ENCODE assay signal across 8 cellular contexts in genomic region chr16:3879887-3880564, GRCh38. TPM values are rescaled to one million over a fixed set of nuclear protein-coding genes. Genes with fewer than 3 reads are reported as not detected.
DNase-seq lines count a peak whose midpoint lies in the region; ATAC-seq and TF ChIP-seq lines count a peak whose summit lies in the region.

No MANE protein-coding gene starts in this region.

- peak; percentile 46 for ATAC-seq in GM21717 (IDR thresholded peaks at IDR 0.05; ENCODE audit: unreplicated experiment)
- peak; percentile 64 to 68 for ATAC-seq in activated CD4-positive, CD25-positive, alpha-beta regulatory T cell treated with anti-CD3 and anti-CD28 coated beads, Interleukin-2, amount 50 U/mL, for 24 hours
- peak; percentile 81 for ATAC-seq in left lobe of liver

- DNase-seq in EH (ENCODE audit: low read depth) (peak; percentile 75), LoVo (ENCODE audit: low spot score) (peak; percentile 53), chondrocyte (ENCODE audit: low spot score) (no peak), left lobe of liver (ENCODE audit: low spot score) (peak; percentile 76), NCI-H1105 (lab: John Stamatoyannopoulos, UW) (no peak)
- DNase-seq in stimulated activated CD4-positive, alpha-beta T cell treated with anti-CD3 and anti-CD28 coated beads, Interleukin-4, amount 100 ng/mL, for 1 hour = peak; percentile 77

- H3K27me3 Mint-ChIP-seq in chondrocyte (ENCODE audit: low read depth) = no peaks in the 10 kb centered on the region

- H3K4me1 Mint-ChIP-seq in chondrocyte (ENCODE audit: low read depth) = peaks cover 53% of the 10 kb centered on the region

- peak overlapping the region; percentile 81 for H3K4me3 Mint-ChIP-seq in chondrocyte (ENCODE audit: unreplicated experiment)

- H3K36me3 Mint-ChIP-seq in chondrocyte (ENCODE audit: low read depth) = no peaks in the 10 kb centered on the region

- peak; percentile 29 for TF ChIP-seq CTCF in chondrocyte (IDR thresholded peaks at IDR 0.05)

- H3K27ac Mint-ChIP-seq in chondrocyte (ENCODE audit: unreplicated experiment) = no peak overlapping the region

- H3K9me3 Mint-ChIP-seq in chondrocyte (ENCODE audit: low read depth) = no peaks in the 10 kb centered on the region

RNA-seq across cellular contexts. Expression of gene CREBBP, which starts 0.5 kb away (rescaled TPM):
- total RNA-seq in chondrocyte (59.2 to 64.0 TPM (median 60.7 TPM) in 3 replicates), left lobe of liver (30.3 TPM)

Comparison
In these comparisons a context has a peak if more than half of its experiments do, and no peak if none do; other contexts are left out.
1. DNase-seq: peak in EH (single experiment), LoVo (single experiment), left lobe of liver (single experiment) and stimulated activated CD4-positive, alpha-beta T cell treated with anti-CD3 and anti-CD28 coated beads, Interleukin-4, amount 100 ng/mL, for 1 hour (single experiment); none in chondrocyte (single experiment) and NCI-H1105 (single experiment).
2. Peak in every context shown above with its lines, with median percentiles within 50 percentile points of each other: ATAC-seq.